Comparison of ENCODE assay signal across 23 cellular contexts in genomic region chr13:63774133-63774532, GRCh38.
DNase-seq lines count a peak whose midpoint lies in the region; ATAC-seq, FAIRE-seq and TF ChIP-seq lines count a peak whose summit lies in the region.
"Had no signal": no experiment of that assay in that cellular context is flagged by ENCODE, and none has a peak within 500 bp of the region (broad histone marks: within the 10 kb centered on the region; RNA-seq: fewer than 3 reads in every experiment).

No MANE protein-coding gene starts in this region.

- DNase-seq in right lobe of liver = no peak
- no peak for DNase-seq in HepG2 (ENCODE audit: low spot score)
- DNase-seq in LNCaP clone FGC (ENCODE audit: low read depth) = peak; percentile 34
- peak; percentile 0 for DNase-seq in astrocyte (ENCODE audit: low read depth)
- DNase-seq in omental fat pad (ENCODE audit: low spot score) = no peak
- DNase-seq in dedifferentiated amniotic fluid mesenchymal stem cell (ENCODE audit: extremely low spot score) = no peak
- DNase-seq in activated CD4-positive, alpha-beta T cell treated with anti-CD3 and anti-CD28 coated beads for 36 hours = no peak
- DNase-seq: 8988T; Caco-2; CD4-positive, CD25-positive, alpha-beta regulatory T cell; CD8-positive, alpha-beta T cell; DMS153; DMS79; GDM1; GM23248; H7; HCEC 1CT had no signal

- CTCF ChIA-PET in HepG2 (lab: Yijun Ruan, JAX; ENCODE audit: low intra/inter-chr PET ratio, low total read pairs) = no interaction called here
- CTCF ChIA-PET in activated CD4-positive, alpha-beta T cell treated with anti-CD3 and anti-CD28 coated beads for 36 hours (lab: Charles Lee) = no interaction called here

- TF ChIP-seq POLR2A in right lobe of liver (IDR thresholded peaks at IDR 0.05) = no peak
- no peak for TF ChIP-seq POLR2A in HepG2 (IDR thresholded peaks at IDR 0.05; ENCODE audit: insufficient read depth in 1 of 2, low read depth in 2 of 2, low read length in 2 of 2)

- no peaks in the 10 kb centered on the region for H3K36me3 ChIP-seq in right lobe of liver
- no peaks in the 10 kb centered on the region for H3K36me3 ChIP-seq in HepG2 (replicated peaks in 1 of 2; ENCODE audit: control insufficient read depth in 1 of 2, insufficient read depth in 2 of 2, low read length in 2 of 2)
- no peaks in the 10 kb centered on the region for H3K36me3 ChIP-seq in astrocyte (ENCODE audit: insufficient read depth, low read length)
- H3K36me3 ChIP-seq: BLaER1 had no signal

- FAIRE-seq in HepG2 (lab: Jason Lieb, UNC) = no peak
- no peak for FAIRE-seq in astrocyte (lab: Jason Lieb, UNC)
- FAIRE-seq: GM12878, GM19239, H1 had no signal

- no TSS peak for BruUV-seq in HepG2 (replicated peaks; lab: Mats Ljungman, UMichigan)

- H3K9me3 Mint-ChIP-seq in astrocyte (ENCODE audit: unreplicated experiment) = peaks cover 2% of the 10 kb centered on the region
- peaks cover 4% of the 10 kb centered on the region for H3K9me3 Mint-ChIP-seq in activated CD4-positive, alpha-beta T cell treated with anti-CD3 and anti-CD28 coated beads for 36 hours (ENCODE audit: low read depth)

- H3K4me3 ChIP-seq in right lobe of liver (no peak overlapping the region), HepG2 (replicated peaks in 1 of 3; ENCODE audit: insufficient read depth in 1 of 3, low read depth in 2 of 3, low read length in 3 of 3) (no peak overlapping the region), LNCaP clone FGC (ENCODE audit: low read depth, low read length) (no peak overlapping the region), astrocyte (ENCODE audit: insufficient read depth, low read depth, low read length) (no peak overlapping the region)
- H3K4me3 ChIP-seq: BLaER1, GM12878, GM23248 had no signal

- H3K9me3 ChIP-seq in right lobe of liver (no peaks in the 10 kb centered on the region), HepG2 (ENCODE audit: low read length) (no peaks in the 10 kb centered on the region), astrocyte (ENCODE audit: insufficient read depth, low read depth, low read length) (no peaks in the 10 kb centered on the region)
- H3K9me3 ChIP-seq: BLaER1, Caco-2 had no signal

- H3K4me3 Mint-ChIP-seq in astrocyte (ENCODE audit: unreplicated experiment) = no peak overlapping the region
- no peak overlapping the region for H3K4me3 Mint-ChIP-seq in activated CD4-positive, alpha-beta T cell treated with anti-CD3 and anti-CD28 coated beads for 36 hours
- H3K4me3 Mint-ChIP-seq: B cell; CD4-positive, CD25-positive, alpha-beta regulatory T cell; CD8-positive, alpha-beta T cell had no signal

- no peaks in the 10 kb centered on the region for H3K79me2 ChIP-seq in HepG2 (ENCODE audit: insufficient read depth, low read length)
- no peaks in the 10 kb centered on the region for H3K79me2 ChIP-seq in astrocyte (ENCODE audit: insufficient read depth, low read length)

- in situ Hi-C loops in HepG2 (cut with HindIII; ENCODE audit: extremely low pct_ligation_motif_present, low pct_unique_long_range_greater_than_20kb) = no loop called here

- WGBS in right lobe of liver (ENCODE audit: insufficient coverage, low coverage, low lambda C conversion rate, missing lambda C conversion rate) = 15% methylated on average over 2 of the region's 2 CpGs
- 0% methylated on average over 2 of the region's 2 CpGs for WGBS in HepG2 (ENCODE audit: low lambda C conversion rate)

- H3K27ac ChIP-seq in right lobe of liver (no peak overlapping the region), HepG2 (ENCODE audit: extremely low read length, insufficient read depth, low read length) (no peak overlapping the region), astrocyte (ENCODE audit: low read depth, low read length) (no peak overlapping the region)
- H3K27ac ChIP-seq: BLaER1, C4-2B, GM23248 had no signal

- H3K27me3 Mint-ChIP-seq in astrocyte (ENCODE audit: low read depth, unreplicated experiment) = no peaks in the 10 kb centered on the region
- H3K27me3 Mint-ChIP-seq in activated CD4-positive, alpha-beta T cell treated with anti-CD3 and anti-CD28 coated beads for 36 hours = no peaks in the 10 kb centered on the region
- H3K27me3 Mint-ChIP-seq: B cell; CD4-positive, CD25-positive, alpha-beta regulatory T cell had no signal

- H3K27me3 ChIP-seq in right lobe of liver (no peaks in the 10 kb centered on the region), HepG2 (ENCODE audit: control insufficient read depth in 1 of 2, insufficient read depth in 2 of 2, low read length in 2 of 2) (no peaks in the 10 kb centered on the region), astrocyte (ENCODE audit: insufficient read depth, low read length) (no peaks in the 10 kb centered on the region)
- H3K27me3 ChIP-seq: BLaER1 had no signal

- H3K36me3 Mint-ChIP-seq in astrocyte (ENCODE audit: low read depth, unreplicated experiment) = no peaks in the 10 kb centered on the region
- H3K36me3 Mint-ChIP-seq in activated CD4-positive, alpha-beta T cell treated with anti-CD3 and anti-CD28 coated beads for 36 hours (ENCODE audit: low read depth) = no peaks in the 10 kb centered on the region
- H3K36me3 Mint-ChIP-seq: CD4-positive, CD25-positive, alpha-beta regulatory T cell; CD8-positive, alpha-beta T cell had no signal

- no peak for TF ChIP-seq CTCF in right lobe of liver (IDR thresholded peaks at IDR 0.05)
- TF ChIP-seq CTCF in HepG2 (CRISPR knock-in tag; IDR thresholded peaks at IDR 0.05) = no peak
- no peak for TF ChIP-seq CTCF in LNCaP clone FGC (IDR thresholded peaks at IDR 0.05; ENCODE audit: control insufficient read depth, extremely low read depth, insufficient read depth)
- no peak for TF ChIP-seq CTCF in astrocyte (IDR thresholded peaks at IDR 0.05; ENCODE audit: insufficient read depth, low read depth, low read length)
- no peak for TF ChIP-seq CTCF in omental fat pad (IDR thresholded peaks at IDR 0.05)

- no peak overlapping the region for H3K27ac Mint-ChIP-seq in astrocyte (ENCODE audit: unreplicated experiment)
- H3K27ac Mint-ChIP-seq in activated CD4-positive, alpha-beta T cell treated with anti-CD3 and anti-CD28 coated beads for 36 hours = no peak overlapping the region
- H3K27ac Mint-ChIP-seq: B cell; CD4-positive, CD25-positive, alpha-beta regulatory T cell; CD8-positive, alpha-beta T cell had no signal

- no peak overlapping the region for H2AFZ ChIP-seq in HepG2 (ENCODE audit: low read length)
- H2AFZ ChIP-seq in astrocyte (ENCODE audit: low read depth, low read length) = peak overlapping the region; percentile 10
- H2AFZ ChIP-seq: GM23248 had no signal

- H3K4me1 ChIP-seq in right lobe of liver (peaks cover 0 to 10% (median 0%) of the 10 kb centered on the region in 4 donors), HepG2 (ENCODE audit: insufficient read depth, low read length) (no peaks in the 10 kb centered on the region), astrocyte (ENCODE audit: insufficient read depth, low read length) (no peaks in the 10 kb centered on the region)
- H3K4me1 ChIP-seq: BLaER1, Caco-2 had no signal

- intact Hi-C loops in right lobe of liver (cut with DNase I) = no loop called here
- intact Hi-C loops in HepG2 (cut with micrococcal nuclease; ENCODE audit: unreplicated experiment) = no loop called here
- intact Hi-C loops in activated CD4-positive, alpha-beta T cell treated with anti-CD3 and anti-CD28 coated beads for 36 hours (cut with DNase I, micrococcal nuclease) = no loop called here

- H3K9ac ChIP-seq in HepG2 (ENCODE audit: insufficient read depth, low read depth, low read length) = no peak overlapping the region
- no peak overlapping the region for H3K9ac ChIP-seq in astrocyte (ENCODE audit: low read length)
- H3K9ac ChIP-seq: BLaER1, GM23248 had no signal

- H4K20me1 ChIP-seq in HepG2 (ENCODE audit: insufficient read depth, low read length) = no peaks in the 10 kb centered on the region
- H4K20me1 ChIP-seq in astrocyte (ENCODE audit: insufficient read depth, low read length) = no peaks in the 10 kb centered on the region
- H4K20me1 ChIP-seq: BLaER1 had no signal

- TF ChIP-seq EP300 in HepG2 (IDR thresholded peaks at IDR 0.05; ENCODE audit: low read depth in 2 of 2, low read length in 2 of 2) (no peak), HepG2 (CRISPR knock-in tag; IDR thresholded peaks at IDR 0.05; ENCODE audit: borderline replicate concordance) (no peak)

- POLR2A ChIA-PET in HepG2 (lab: Yijun Ruan, JAX) = no interaction called here
- POLR2A ChIA-PET in activated CD4-positive, alpha-beta T cell treated with anti-CD3 and anti-CD28 coated beads for 36 hours (lab: Charles Lee) = no interaction called here

- peak; percentile 37 to 85 (median 68) for ATAC-seq in right lobe of liver
- ATAC-seq in HepG2 = no peak
- ATAC-seq in omental fat pad (ENCODE audit: low FRiP score) = no peak
- no peak for ATAC-seq in activated CD4-positive, alpha-beta T cell treated with anti-CD3 and anti-CD28 coated beads for 36 hours
- ATAC-seq: CD8-positive, alpha-beta T cell; GM12878 had no signal

- TF ChIP-seq RAD21 in HepG2 (CRISPR knock-in tag; IDR thresholded peaks at IDR 0.05) = no peak

- H3K4me2 ChIP-seq in HepG2 (ENCODE audit: low read depth, low read length) = no peak overlapping the region
- H3K4me2 ChIP-seq in astrocyte (ENCODE audit: low read length) = no peak overlapping the region
- H3K4me2 ChIP-seq: BLaER1 had no signal

- H3K4me1 Mint-ChIP-seq in astrocyte (ENCODE audit: low read depth, unreplicated experiment) = no peaks in the 10 kb centered on the region
- no peaks in the 10 kb centered on the region for H3K4me1 Mint-ChIP-seq in activated CD4-positive, alpha-beta T cell treated with anti-CD3 and anti-CD28 coated beads for 36 hours
- H3K4me1 Mint-ChIP-seq: B cell; CD4-positive, CD25-positive, alpha-beta regulatory T cell had no signal

TF ChIP-seq in HepG2, 621 proteins besides CTCF, POLR2A, EP300 and RAD21:
- no peak for TF ChIP-seq ZNF121 (CRISPR knock-in tag; IDR thresholded peaks at IDR 0.05)
- TF ChIP-seq CBFB (CRISPR knock-in tag; IDR thresholded peaks at IDR 0.05) = no peak
- no peak for TF ChIP-seq REXO4 (CRISPR knock-in tag; IDR thresholded peaks at IDR 0.05; ENCODE audit: borderline replicate concordance)
- no peak for TF ChIP-seq ZKSCAN1 (IDR thresholded peaks at IDR 0.05; ENCODE audit: low read length)
- TF ChIP-seq ZFP41 (CRISPR knock-in tag; IDR thresholded peaks at IDR 0.05; ENCODE audit: borderline replicate concordance) = no peak
- TF ChIP-seq ZFY (CRISPR knock-in tag; IDR thresholded peaks at IDR 0.05) = no peak
- no peak for TF ChIP-seq MXD1 (CRISPR knock-in tag; IDR thresholded peaks at IDR 0.05)
- TF ChIP-seq SIX4 (CRISPR knock-in tag; IDR thresholded peaks at IDR 0.05) = no peak

Comparison
In these comparisons a context has a peak if more than half of its experiments do, and no peak if none do; other contexts are left out.
1. ATAC-seq: peak in right lobe of liver (4 of 4); none in HepG2 (single experiment), omental fat pad (single experiment) and activated CD4-positive, alpha-beta T cell treated with anti-CD3 and anti-CD28 coated beads for 36 hours (single experiment).
2. DNase-seq: peak in LNCaP clone FGC (single experiment) and astrocyte (single experiment); none in right lobe of liver (0 of 3), HepG2 (single experiment), omental fat pad (single experiment), dedifferentiated amniotic fluid mesenchymal stem cell (single experiment) and activated CD4-positive, alpha-beta T cell treated with anti-CD3 and anti-CD28 coated beads for 36 hours (single experiment).